Comparison of ENCODE assay signal across 2 cellular contexts in the genomic region with DNA sequence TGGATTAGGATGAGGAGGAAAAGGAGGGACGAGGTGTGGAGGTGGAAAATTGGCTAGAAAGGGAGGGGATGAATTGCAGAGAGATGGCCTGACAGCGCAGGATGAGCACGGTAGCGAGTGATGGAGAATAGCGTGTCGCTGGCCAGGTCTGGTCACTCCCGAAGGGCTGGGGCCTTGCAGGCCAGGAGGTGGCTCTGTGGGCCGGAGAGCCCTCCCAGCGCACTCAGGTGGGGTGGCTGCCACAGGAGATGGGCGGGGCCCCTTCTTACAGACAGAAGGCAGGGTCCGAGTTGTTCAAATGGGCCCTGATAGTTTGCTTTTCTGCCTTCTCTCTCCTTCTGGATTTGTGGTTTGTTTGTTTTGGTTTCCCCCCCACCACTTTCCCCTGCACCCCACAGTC.
TF ChIP-seq lines count a peak whose summit lies in the region.

No MANE protein-coding gene starts in this region.

TF ChIP-seq in HepG2, 621 proteins besides CTCF, POLR2A, EP300 and RAD21:
- TF ChIP-seq ELF1 (CRISPR knock-in tag; IDR thresholded peaks at IDR 0.05) (no peak), ATF1 (CRISPR knock-in tag; IDR thresholded peaks at IDR 0.05) (no peak), PRPF4 (IDR thresholded peaks at IDR 0.05; ENCODE audit: low read depth, low read length, poor library complexity, severe bottlenecking) (no peak), SATB2 (CRISPR knock-in tag; IDR thresholded peaks at IDR 0.05) (no peak), KMT2A (CRISPR knock-in tag; IDR thresholded peaks at IDR 0.05) (no peak), ZNF841 (CRISPR knock-in tag; IDR thresholded peaks at IDR 0.05; ENCODE audit: borderline replicate concordance) (no peak), ETV6 (CRISPR knock-in tag; conservative IDR thresholded peaks at IDR 0.05) (no peak)
- TF ChIP-seq, protein P1, sequence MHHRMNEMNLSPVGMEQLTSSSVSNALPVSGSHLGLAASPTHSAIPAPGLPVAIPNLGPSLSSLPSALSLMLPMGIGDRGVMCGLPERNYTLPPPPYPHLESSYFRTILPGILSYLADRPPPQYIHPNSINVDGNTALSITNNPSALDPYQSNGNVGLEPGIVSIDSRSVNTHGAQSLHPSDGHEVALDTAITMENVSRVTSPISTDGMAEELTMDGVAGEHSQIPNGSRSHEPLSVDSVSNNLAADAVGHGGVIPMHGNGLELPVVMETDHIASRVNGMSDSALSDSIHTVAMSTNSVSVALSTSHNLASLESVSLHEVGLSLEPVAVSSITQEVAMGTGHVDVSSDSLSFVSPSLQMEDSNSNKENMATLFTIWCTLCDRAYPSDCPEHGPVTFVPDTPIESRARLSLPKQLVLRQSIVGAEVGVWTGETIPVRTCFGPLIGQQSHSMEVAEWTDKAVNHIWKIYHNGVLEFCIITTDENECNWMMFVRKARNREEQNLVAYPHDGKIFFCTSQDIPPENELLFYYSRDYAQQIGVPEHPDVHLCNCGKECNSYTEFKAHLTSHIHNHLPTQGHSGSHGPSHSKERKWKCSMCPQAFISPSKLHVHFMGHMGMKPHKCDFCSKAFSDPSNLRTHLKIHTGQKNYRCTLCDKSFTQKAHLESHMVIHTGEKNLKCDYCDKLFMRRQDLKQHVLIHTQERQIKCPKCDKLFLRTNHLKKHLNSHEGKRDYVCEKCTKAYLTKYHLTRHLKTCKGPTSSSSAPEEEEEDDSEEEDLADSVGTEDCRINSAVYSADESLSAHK (CRISPR knock-in tag; IDR thresholded peaks at IDR 0.05; ENCODE audit: borderline replicate concordance) = no peak
- TF ChIP-seq, protein P2, sequence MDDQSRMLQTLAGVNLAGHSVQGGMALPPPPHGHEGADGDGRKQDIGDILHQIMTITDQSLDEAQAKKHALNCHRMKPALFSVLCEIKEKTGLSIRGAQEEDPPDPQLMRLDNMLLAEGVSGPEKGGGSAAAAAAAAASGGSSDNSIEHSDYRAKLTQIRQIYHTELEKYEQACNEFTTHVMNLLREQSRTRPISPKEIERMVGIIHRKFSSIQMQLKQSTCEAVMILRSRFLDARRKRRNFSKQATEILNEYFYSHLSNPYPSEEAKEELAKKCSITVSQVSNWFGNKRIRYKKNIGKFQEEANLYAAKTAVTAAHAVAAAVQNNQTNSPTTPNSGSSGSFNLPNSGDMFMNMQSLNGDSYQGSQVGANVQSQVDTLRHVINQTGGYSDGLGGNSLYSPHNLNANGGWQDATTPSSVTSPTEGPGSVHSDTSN (CRISPR knock-in tag; IDR thresholded peaks at IDR 0.05; ENCODE audit: borderline replicate concordance) = no peak
- TF ChIP-seq, protein P3, sequence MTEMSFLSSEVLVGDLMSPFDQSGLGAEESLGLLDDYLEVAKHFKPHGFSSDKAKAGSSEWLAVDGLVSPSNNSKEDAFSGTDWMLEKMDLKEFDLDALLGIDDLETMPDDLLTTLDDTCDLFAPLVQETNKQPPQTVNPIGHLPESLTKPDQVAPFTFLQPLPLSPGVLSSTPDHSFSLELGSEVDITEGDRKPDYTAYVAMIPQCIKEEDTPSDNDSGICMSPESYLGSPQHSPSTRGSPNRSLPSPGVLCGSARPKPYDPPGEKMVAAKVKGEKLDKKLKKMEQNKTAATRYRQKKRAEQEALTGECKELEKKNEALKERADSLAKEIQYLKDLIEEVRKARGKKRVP (CRISPR knock-in tag; IDR thresholded peaks at IDR 0.05) = no peak
- TF ChIP-seq, protein P4, sequence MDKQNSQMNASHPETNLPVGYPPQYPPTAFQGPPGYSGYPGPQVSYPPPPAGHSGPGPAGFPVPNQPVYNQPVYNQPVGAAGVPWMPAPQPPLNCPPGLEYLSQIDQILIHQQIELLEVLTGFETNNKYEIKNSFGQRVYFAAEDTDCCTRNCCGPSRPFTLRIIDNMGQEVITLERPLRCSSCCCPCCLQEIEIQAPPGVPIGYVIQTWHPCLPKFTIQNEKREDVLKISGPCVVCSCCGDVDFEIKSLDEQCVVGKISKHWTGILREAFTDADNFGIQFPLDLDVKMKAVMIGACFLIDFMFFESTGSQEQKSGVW (CRISPR knock-in tag; IDR thresholded peaks at IDR 0.05; ENCODE audit: borderline replicate concordance) = no peak
- TF ChIP-seq, protein P5, sequence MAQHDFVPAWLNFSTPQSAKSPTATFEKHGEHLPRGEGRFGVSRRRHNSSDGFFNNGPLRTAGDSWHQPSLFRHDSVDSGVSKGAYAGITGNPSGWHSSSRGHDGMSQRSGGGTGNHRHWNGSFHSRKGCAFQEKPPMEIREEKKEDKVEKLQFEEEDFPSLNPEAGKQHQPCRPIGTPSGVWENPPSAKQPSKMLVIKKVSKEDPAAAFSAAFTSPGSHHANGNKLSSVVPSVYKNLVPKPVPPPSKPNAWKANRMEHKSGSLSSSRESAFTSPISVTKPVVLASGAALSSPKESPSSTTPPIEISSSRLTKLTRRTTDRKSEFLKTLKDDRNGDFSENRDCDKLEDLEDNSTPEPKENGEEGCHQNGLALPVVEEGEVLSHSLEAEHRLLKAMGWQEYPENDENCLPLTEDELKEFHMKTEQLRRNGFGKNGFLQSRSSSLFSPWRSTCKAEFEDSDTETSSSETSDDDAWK (CRISPR knock-in tag; IDR thresholded peaks at IDR 0.05) = no peak
- TF ChIP-seq, protein P6, sequence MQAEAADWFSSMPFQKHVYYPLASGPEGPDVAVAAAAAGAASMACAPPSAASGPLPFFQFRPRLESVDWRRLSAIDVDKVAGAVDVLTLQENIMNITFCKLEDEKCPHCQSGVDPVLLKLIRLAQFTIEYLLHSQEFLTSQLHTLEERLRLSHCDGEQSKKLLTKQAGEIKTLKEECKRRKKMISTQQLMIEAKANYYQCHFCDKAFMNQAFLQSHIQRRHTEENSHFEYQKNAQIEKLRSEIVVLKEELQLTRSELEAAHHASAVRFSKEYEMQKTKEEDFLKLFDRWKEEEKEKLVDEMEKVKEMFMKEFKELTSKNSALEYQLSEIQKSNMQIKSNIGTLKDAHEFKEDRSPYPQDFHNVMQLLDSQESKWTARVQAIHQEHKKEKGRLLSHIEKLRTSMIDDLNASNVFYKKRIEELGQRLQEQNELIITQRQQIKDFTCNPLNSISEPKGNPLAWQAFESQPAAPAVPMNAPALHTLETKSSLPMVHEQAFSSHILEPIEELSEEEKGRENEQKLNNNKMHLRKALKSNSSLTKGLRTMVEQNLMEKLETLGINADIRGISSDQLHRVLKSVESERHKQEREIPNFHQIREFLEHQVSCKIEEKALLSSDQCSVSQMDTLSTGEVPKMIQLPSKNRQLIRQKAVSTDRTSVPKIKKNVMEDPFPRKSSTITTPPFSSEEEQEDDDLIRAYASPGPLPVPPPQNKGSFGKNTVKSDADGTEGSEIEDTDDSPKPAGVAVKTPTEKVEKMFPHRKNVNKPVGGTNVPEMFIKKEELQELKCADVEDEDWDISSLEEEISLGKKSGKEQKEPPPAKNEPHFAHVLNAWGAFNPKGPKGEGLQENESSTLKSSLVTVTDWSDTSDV (CRISPR knock-in tag; IDR thresholded peaks at IDR 0.05) = no peak

TF ChIP-seq in K562, 482 proteins besides CTCF, POLR2A, EP300 and RAD21:
- TF ChIP-seq CBX8 (IDR thresholded peaks at IDR 0.05; ENCODE audit: borderline replicate concordance, extremely low read depth, low read depth, low read length, poor library complexity, severe bottlenecking) (no peak), SMARCA4 (IDR thresholded peaks at IDR 0.05) (no peak), ARID1B (IDR thresholded peaks at IDR 0.05) (no peak), TSC22D4 (tag; IDR thresholded peaks at IDR 0.05) (no peak), SMARCA5 (IDR thresholded peaks at IDR 0.05) (no peak)
